8 cellular contexts compared by ENCODE assay signal in genomic region chr5:10552183-10553143, GRCh38. TPM values are rescaled to one million over a fixed set of nuclear protein-coding genes. Genes with fewer than 3 reads are reported as not detected.
A peak's percentile ranks its signal among the peaks of the same experiment; 100 is the strongest.
DNase-seq lines count a peak whose midpoint lies in the region; ATAC-seq and TF ChIP-seq lines count a peak whose summit lies in the region.

No MANE protein-coding gene starts in this region.

- DNase-seq in RWPE2 (ENCODE audit: low spot score) (no peak), HuH-7 (ENCODE audit: low spot score) (no peak), DMS53 treated with DMSO at 0.1 percent for 48 hours (lab: John Stamatoyannopoulos, UW; ENCODE audit: unreplicated experiment) (no peak), ureter (ENCODE audit: low spot score) (no peak), omental fat pad (ENCODE audit: low spot score) (no peak)

- H3K9me3 ChIP-seq in RWPE2 (ENCODE audit: severe bottlenecking) (no peaks in the 10 kb centered on the region), mesodermal cell (ENCODE audit: control insufficient read depth, low read length) (no peaks in the 10 kb centered on the region)

- H3K4me1 ChIP-seq in RWPE2 (ENCODE audit: insufficient read depth, poor library complexity, severe bottlenecking) (peaks cover 49% of the 10 kb centered on the region), mesodermal cell (ENCODE audit: control insufficient read depth, insufficient read depth, low read length, poor library complexity, severe bottlenecking) (peaks cover 62% of the 10 kb centered on the region)

- ATAC-seq in GM18867 (IDR thresholded peaks at IDR 0.05; ENCODE audit: unreplicated experiment) = peak; percentile 66
- ATAC-seq in HG02678 (IDR thresholded peaks at IDR 0.05; ENCODE audit: unreplicated experiment) = peak; percentile 83
- no peak for ATAC-seq in RWPE2 (ENCODE audit: low read depth)
- ATAC-seq in omental fat pad (ENCODE audit: low FRiP score) = no peak

- H3K36me3 ChIP-seq in RWPE2 (ENCODE audit: low read depth) = no peaks in the 10 kb centered on the region
- no peaks in the 10 kb centered on the region for H3K36me3 ChIP-seq in mesodermal cell (ENCODE audit: control insufficient read depth, insufficient read depth, low read length)

- TF ChIP-seq CTCF in RWPE2 (IDR thresholded peaks at IDR 0.05; ENCODE audit: poor library complexity, severe bottlenecking) (no peak), omental fat pad (IDR thresholded peaks at IDR 0.05) (no peak)

- no peaks in the 10 kb centered on the region for H3K27me3 ChIP-seq in RWPE2 (ENCODE audit: insufficient read depth, poor library complexity, severe bottlenecking)

- no peak overlapping the region for H3K4me3 ChIP-seq in RWPE2 (ENCODE audit: severe bottlenecking)
- H3K4me3 ChIP-seq in mesodermal cell (ENCODE audit: extremely low read depth, insufficient read depth, low read length, poor library complexity, severe bottlenecking) = no peak overlapping the region

- H3K27ac ChIP-seq in RWPE2 (ENCODE audit: poor library complexity, severe bottlenecking) = peak overlapping the region; percentile 71
- H3K27ac ChIP-seq in mesodermal cell (ENCODE audit: low read depth, low read length, severe bottlenecking) = peak overlapping the region; percentile 95

- 93 to 95% methylated on average over 12 to 13 of the region's 14 CpGs for WGBS in mesodermal cell (ENCODE audit: insufficient coverage in 2 of 2), 2 experiments

RNA-seq across cellular contexts. Expression of gene ANKRD33B, which starts 11.4 kb away (rescaled TPM):
- polyA plus RNA-seq in mesodermal cell (2013, experiment 1 of 2) = 8.8 TPM
- 7.0 TPM for polyA plus RNA-seq in mesodermal cell (2013, experiment 2 of 2)
- 3.3 TPM for total RNA-seq in ureter
- total RNA-seq in omental fat pad = 10 to 100 TPM in 1 of 4 donors, 1 to 10 TPM in 3; 6.2 to 25.5 (median 8.1) TPM

Comparison
In these comparisons a context has a peak if more than half of its experiments do, and no peak if none do; other contexts are left out.
1. ATAC-seq: peak in GM18867 (single experiment) and HG02678 (single experiment); none in RWPE2 (single experiment) and omental fat pad (single experiment).